In the genomic region with DNA sequence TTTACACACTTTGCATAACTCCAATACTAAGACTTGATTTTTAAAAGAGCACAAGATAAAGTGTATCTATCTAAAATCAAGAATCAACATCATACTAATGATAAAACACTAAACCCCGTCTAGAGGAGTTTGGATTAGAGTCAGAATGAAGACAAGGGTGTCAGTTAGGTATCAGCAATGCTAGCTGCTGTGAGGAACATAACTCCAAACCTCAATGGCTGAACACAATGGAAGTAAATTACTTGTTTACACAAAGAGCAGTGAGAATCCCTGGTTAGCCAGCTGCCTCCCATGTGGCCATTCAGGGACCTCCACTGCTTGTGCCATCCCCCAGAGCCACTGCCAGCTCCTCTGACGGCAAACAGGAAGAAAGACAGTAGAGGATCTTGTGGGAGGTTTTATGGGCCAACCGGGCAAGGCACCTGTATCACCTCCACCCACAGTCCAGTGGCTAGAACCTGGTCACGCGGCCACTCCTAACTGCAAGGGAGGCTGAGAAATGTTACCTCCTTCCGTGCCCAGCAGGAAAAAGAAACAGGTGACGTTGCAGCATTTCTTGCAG, we compare ENCODE assay signal across 19 cellular contexts. TPM values are rescaled to one million over a fixed set of nuclear protein-coding genes. Genes with fewer than 3 reads are reported as not detected.
DNase-seq lines count a peak whose midpoint lies in the region; ATAC-seq, FAIRE-seq and TF ChIP-seq lines count a peak whose summit lies in the region.
"Had no signal": no experiment of that assay in that cellular context is flagged by ENCODE, and none has a peak within 500 bp of the region (broad histone marks: within the 10 kb centered on the region; RNA-seq: fewer than 3 reads in every experiment).

No MANE protein-coding gene starts in this region.

- ATAC-seq in stimulated activated effector memory CD8-positive, alpha-beta T cell treated with anti-CD3 and anti-CD28 coated beads, Interleukin-12 subunit alpha, Interleukin-12 subunit beta, amount 100 ng/mL, for 72 hours: no peak
- ATAC-seq in GM21526 (IDR thresholded peaks at IDR 0.05; ENCODE audit: low FRiP score, unreplicated experiment): no peak
- ATAC-seq: HCT116 had no signal

- H3K4me3 Mint-ChIP-seq in stimulated activated effector memory CD8-positive, alpha-beta T cell treated with anti-CD3 and anti-CD28 coated beads, Interleukin-12 subunit alpha, Interleukin-12 subunit beta, amount 100 ng/mL, for 72 hours: peak overlapping the region; percentile 4

- no peaks in the 10 kb centered on the region for H3K27me3 ChIP-seq in WERI-Rb-1 (ENCODE audit: insufficient read depth, low read depth, severe bottlenecking)
- H3K27me3 ChIP-seq: BLaER1 treated with 17β-estradiol and CSF1 and Interleukin-3, amounts not matched to agents 10 nM and 100 nM had no signal

- peak; percentile 57 for DNase-seq in NCI-H146 (lab: John Stamatoyannopoulos, UW)
- DNase-seq in NCI-H146 treated with DMSO at 0.1 percent for 48 hours (lab: John Stamatoyannopoulos, UW; ENCODE audit: unreplicated experiment): no peak
- no peak for DNase-seq in GM19239 (ENCODE audit: insufficient read length, low spot score)
- DNase-seq in OCI-LY7 (ENCODE audit: low spot score): no peak
- DNase-seq in stimulated activated effector memory CD8-positive, alpha-beta T cell treated with anti-CD3 and anti-CD28 coated beads, Interleukin-12 subunit alpha, Interleukin-12 subunit beta, amount 100 ng/mL, for 72 hours (ENCODE audit: low spot score in 2 of 2): no peak
- no peak for DNase-seq in WERI-Rb-1
- no peak for DNase-seq in OCI-M2 (lab: John Stamatoyannopoulos, UW; ENCODE audit: unreplicated experiment)
- DNase-seq: KG1, NCI-H1105, NCI-H1930, SHP77 treated with DMSO at 0.1 percent for 48 hours, T-helper 2 cell had no signal

- no TSS peak for BruUV-seq in OCI-LY7 (replicated peaks; lab: Mats Ljungman, UMichigan)

- H3K79me2 ChIP-seq in OCI-LY7 (ENCODE audit: insufficient read depth, low read depth, low read length): peaks cover 13% of the 10 kb centered on the region; the same call in 1 of the 2 replicates

- H3K27ac ChIP-seq in OCI-LY7 (ENCODE audit: low read depth, low read length, poor library complexity, severe bottlenecking) (peak overlapping the region; percentile 97), WERI-Rb-1 (no peak overlapping the region)
- H3K27ac ChIP-seq: 22Rv1; BLaER1 treated with 17β-estradiol and CSF1 and Interleukin-3, amounts not matched to agents 10 nM and 100 nM; HL-60 had no signal

- H3K4me1 ChIP-seq in OCI-LY7 (ENCODE audit: insufficient read depth, low read length, poor library complexity, severe bottlenecking): peaks cover 91% of the 10 kb centered on the region

- H3K36me3 ChIP-seq in OCI-LY7 (ENCODE audit: insufficient read depth, low read length) (peaks cover 12% of the 10 kb centered on the region), WERI-Rb-1 (no peaks in the 10 kb centered on the region)
- H3K36me3 ChIP-seq: BLaER1 treated with 17β-estradiol and CSF1 and Interleukin-3, amounts not matched to agents 10 nM and 100 nM had no signal

- H4K20me1 ChIP-seq in OCI-LY7 (ENCODE audit: insufficient read depth, low read length): no peaks in the 10 kb centered on the region
- H4K20me1 ChIP-seq: BLaER1 treated with 17β-estradiol and CSF1 and Interleukin-3, amounts not matched to agents 10 nM and 100 nM had no signal

- H3K27ac Mint-ChIP-seq in stimulated activated effector memory CD8-positive, alpha-beta T cell treated with anti-CD3 and anti-CD28 coated beads, Interleukin-12 subunit alpha, Interleukin-12 subunit beta, amount 100 ng/mL, for 72 hours: no peak overlapping the region

- H3K4me3 ChIP-seq in OCI-LY7 (ENCODE audit: low read depth, low read length, poor library complexity, severe bottlenecking): peak overlapping the region; percentile 37
- H3K4me3 ChIP-seq in WERI-Rb-1 (ENCODE audit: low read depth, low read length): no peak overlapping the region
- H3K4me3 ChIP-seq: BLaER1 treated with 17β-estradiol and CSF1 and Interleukin-3, amounts not matched to agents 10 nM and 100 nM had no signal

- no peaks in the 10 kb centered on the region for H3K9me3 Mint-ChIP-seq in stimulated activated effector memory CD8-positive, alpha-beta T cell treated with anti-CD3 and anti-CD28 coated beads, Interleukin-12 subunit alpha, Interleukin-12 subunit beta, amount 100 ng/mL, for 72 hours

- peak overlapping the region; percentile 61; the same call in 1 of the 2 replicates for H2AFZ ChIP-seq in OCI-LY7 (ENCODE audit: low read length)

- H3K36me3 Mint-ChIP-seq in stimulated activated effector memory CD8-positive, alpha-beta T cell treated with anti-CD3 and anti-CD28 coated beads, Interleukin-12 subunit alpha, Interleukin-12 subunit beta, amount 100 ng/mL, for 72 hours: no peaks in the 10 kb centered on the region

- peak overlapping the region; percentile 57 for H3K4me2 ChIP-seq in OCI-LY7 (ENCODE audit: low read length)

- TF ChIP-seq CTCF in OCI-LY7 (conservative IDR thresholded peaks at IDR 0.05; ENCODE audit: low read length) (no peak), WERI-Rb-1 (IDR thresholded peaks at IDR 0.05; ENCODE audit: low read depth, low read length) (no peak)

- POLR2A ChIA-PET in OCI-LY7 (lab: Charles Lee): interaction anchor here (0.6 to 1.9 kb wide), 12 partner anchors 9 to 73 kb away, joined by 3 to 18 read pairs (median 5); no protein-coding TSS in a partner anchor

- CTCF ChIA-PET in OCI-LY7 (lab: Charles Lee; ENCODE audit: unreplicated experiment): no interaction called here

- intact Hi-C loops in OCI-LY7 (cut with micrococcal nuclease; ENCODE audit: unreplicated experiment): no loop called here

- H3K9me2 ChIP-seq in OCI-LY7 (ENCODE audit: insufficient read depth, low read length): no peaks in the 10 kb centered on the region

- H3K4me1 Mint-ChIP-seq in stimulated activated effector memory CD8-positive, alpha-beta T cell treated with anti-CD3 and anti-CD28 coated beads, Interleukin-12 subunit alpha, Interleukin-12 subunit beta, amount 100 ng/mL, for 72 hours: no peaks in the 10 kb centered on the region

- peak; percentile 90 for FAIRE-seq in GM19239 (lab: Jason Lieb, UNC)
- FAIRE-seq: RCC 7860, TTC549 had no signal

- H3K9me3 ChIP-seq in OCI-LY7 (ENCODE audit: low read length): no peaks in the 10 kb centered on the region; the same call in 1 of the 2 replicates
- no peaks in the 10 kb centered on the region for H3K9me3 ChIP-seq in WERI-Rb-1 (ENCODE audit: severe bottlenecking)
- H3K9me3 ChIP-seq: BLaER1 treated with 17β-estradiol and CSF1 and Interleukin-3, amounts not matched to agents 10 nM and 100 nM had no signal

RNA-seq across cellular contexts. Expression of a gene that starts 24.0 kb away (rescaled TPM):
- 135 and 148 TPM in 2 replicates for total RNA-seq in OCI-LY7 (2014; rRNA removed; shearing (Covaris generic))
- 105 and 106 TPM in 2 replicates for total RNA-seq in OCI-LY7 (2022)
